7 cellular contexts compared by ENCODE assay signal in the genomic region with DNA sequence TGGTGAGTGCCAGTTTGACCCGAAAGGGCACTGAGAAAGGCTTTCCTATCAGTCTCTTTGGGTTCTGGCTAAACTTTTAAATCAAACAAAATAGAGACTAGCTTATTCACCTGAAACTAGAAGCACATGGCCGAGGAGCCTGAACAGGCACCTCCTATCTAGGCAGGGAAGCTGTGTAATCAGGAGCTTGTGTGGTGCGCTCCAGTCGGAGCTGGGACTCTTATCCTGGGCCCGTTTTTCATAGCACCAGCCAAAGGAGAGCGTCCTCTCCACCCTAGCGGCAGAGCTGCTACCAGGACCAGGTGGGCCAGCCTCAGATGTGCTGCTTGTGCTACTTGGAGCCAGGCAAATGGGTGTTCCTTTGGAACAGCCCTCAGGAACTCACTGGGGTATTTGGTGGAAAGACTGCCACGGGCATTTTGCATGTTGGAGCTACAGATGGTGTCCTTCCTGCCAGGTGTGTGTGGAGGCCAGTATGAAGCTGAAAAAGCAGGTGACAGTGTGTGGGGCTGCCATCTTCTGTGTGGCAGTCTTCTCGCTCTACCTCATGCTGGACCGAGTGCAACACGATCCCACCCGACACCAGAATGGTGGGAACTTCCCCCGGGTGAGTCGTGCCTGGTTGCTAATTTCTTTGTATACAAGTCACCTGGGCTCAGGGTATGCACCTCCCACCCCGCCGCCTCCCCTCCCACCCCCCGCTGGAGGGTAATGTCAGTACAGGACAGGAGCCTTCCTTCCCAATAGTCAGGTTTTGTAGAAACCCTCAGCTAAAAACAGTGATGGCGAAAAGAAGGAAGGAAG. TPM values are rescaled to one million over a fixed set of nuclear protein-coding genes. Genes with fewer than 3 reads are reported as not detected.
A peak's percentile ranks its signal among the peaks of the same experiment; 100 is the strongest.
DNase-seq lines count a peak whose midpoint lies in the region; ATAC-seq and TF ChIP-seq lines count a peak whose summit lies in the region.

No MANE protein-coding gene starts in this region.

- no peaks in the 10 kb centered on the region for H3K9me3 ChIP-seq in colonic mucosa

- TF ChIP-seq CTCF in GM13977 (IDR thresholded peaks at IDR 0.05; ENCODE audit: extremely low read depth, insufficient read depth, missing control alignments): no peak
- TF ChIP-seq CTCF in colonic mucosa (IDR thresholded peaks at IDR 0.05): no peak
- no peak for TF ChIP-seq CTCF in mesothelial cell of epicardium (IDR thresholded peaks at IDR 0.05; ENCODE audit: unreplicated experiment)

- no peaks in the 10 kb centered on the region for H3K27me3 ChIP-seq in colonic mucosa

- in situ Hi-C loops in GM13977 (cut with MboI; ENCODE audit: low pct_unique_long_range_greater_than_20kb, low sequenced_read_pairs, unreplicated experiment): no loop called here

- peak overlapping the region; percentile 95 for H3K27ac ChIP-seq in colonic mucosa

- peak; percentile 55 for DNase-seq in GM13977 (ENCODE audit: low spot score)
- DNase-seq in NCI-H526 treated with DMSO at 0.1 percent for 48 hours (lab: John Stamatoyannopoulos, UW): peak; percentile 79
- DNase-seq in colonic mucosa: peak; percentile 41
- DNase-seq in mesothelial cell of epicardium (ENCODE audit: low spot score in 2 of 2, unreplicated experiment in 2 of 2): no peak
- no peak for DNase-seq in NCI-H2029 (lab: John Stamatoyannopoulos, UW)
- DNase-seq in NOMO-1 treated with DMSO at 0.1 percent for 48 hours (lab: John Stamatoyannopoulos, UW; ENCODE audit: unreplicated experiment): no peak

- H3K36me3 Mint-ChIP-seq in mesothelial cell of epicardium: peaks cover 11% of the 10 kb centered on the region

- no peak for ATAC-seq in GM19467 (IDR thresholded peaks at IDR 0.05; ENCODE audit: unreplicated experiment)

- H3K36me3 ChIP-seq in colonic mucosa: peaks cover 12% of the 10 kb centered on the region

- H3K4me1 Mint-ChIP-seq in mesothelial cell of epicardium: peaks cover 21% of the 10 kb centered on the region

- H3K9ac ChIP-seq in colonic mucosa (ENCODE audit: low read depth in 2 of 2, low read length in 2 of 2): peak overlapping the region; percentile 62 to 84

- no peaks in the 10 kb centered on the region for H3K9me3 Mint-ChIP-seq in mesothelial cell of epicardium

- intact Hi-C loops in colonic mucosa (cut with DNase I): no loop called here

- H3K4me1 ChIP-seq in colonic mucosa: no peaks in the 10 kb centered on the region

- H3K4me3 Mint-ChIP-seq in mesothelial cell of epicardium: peak overlapping the region; percentile 77

- H3K27ac Mint-ChIP-seq in mesothelial cell of epicardium: peak overlapping the region; percentile 86

- H3K4me3 ChIP-seq in colonic mucosa: peak overlapping the region; percentile 73

- H3K27me3 Mint-ChIP-seq in mesothelial cell of epicardium (ENCODE audit: low read depth): no peaks in the 10 kb centered on the region

RNA-seq across cellular contexts. Expression of gene MAN2A2, which starts 0.8 kb away (rescaled TPM):
- total RNA-seq in colonic mucosa (10 to 100 TPM; 34.2 to 66.4 TPM), mesothelial cell of epicardium (89.0 to 104 TPM (median 101 TPM) in 3 replicates)

RNA-seq across cellular contexts. Expression of gene FES, which starts 19.6 kb away (rescaled TPM):
- total RNA-seq in colonic mucosa (1 to 10 TPM; 6.5 to 8.8 TPM), mesothelial cell of epicardium (26.5 to 32.6 TPM (median 29.4 TPM) in 3 replicates)

RNA-seq across cellular contexts. Expression of gene HDDC3, which starts 28.4 kb away (rescaled TPM):
- total RNA-seq in colonic mucosa: 10 to 100 TPM; 13.5 to 29.6 TPM
- total RNA-seq in mesothelial cell of epicardium: 11.5 to 12.4 TPM (median 11.9 TPM) in 3 replicates

RNA-seq across cellular contexts. Expression of gene UNC45A, which starts 31.1 kb away (rescaled TPM):
- total RNA-seq in colonic mucosa (10 to 100 TPM; 60.7 to 74.5 TPM), mesothelial cell of epicardium (75.8 to 79.7 TPM (median 79.3 TPM) in 3 replicates)

RNA-seq across cellular contexts. Expression of gene FURIN, which starts 35.5 kb away (rescaled TPM):
- 10 to 100 TPM; 72.3 to 82.5 TPM for total RNA-seq in colonic mucosa
- 97.7 to 98.8 TPM (median 98.8 TPM) in 3 replicates for total RNA-seq in mesothelial cell of epicardium

Comparison
In these comparisons a context has a peak if more than half of its experiments do, and no peak if none do; other contexts are left out.
1. DNase-seq: peak in GM13977 (single experiment), NCI-H526 treated with DMSO at 0.1 percent for 48 hours (single experiment) and colonic mucosa (single experiment); none in mesothelial cell of epicardium (0 of 2), NCI-H2029 (single experiment) and NOMO-1 treated with DMSO at 0.1 percent for 48 hours (single experiment).